ENCODE assay signal across 18 cellular contexts in the genomic region with DNA sequence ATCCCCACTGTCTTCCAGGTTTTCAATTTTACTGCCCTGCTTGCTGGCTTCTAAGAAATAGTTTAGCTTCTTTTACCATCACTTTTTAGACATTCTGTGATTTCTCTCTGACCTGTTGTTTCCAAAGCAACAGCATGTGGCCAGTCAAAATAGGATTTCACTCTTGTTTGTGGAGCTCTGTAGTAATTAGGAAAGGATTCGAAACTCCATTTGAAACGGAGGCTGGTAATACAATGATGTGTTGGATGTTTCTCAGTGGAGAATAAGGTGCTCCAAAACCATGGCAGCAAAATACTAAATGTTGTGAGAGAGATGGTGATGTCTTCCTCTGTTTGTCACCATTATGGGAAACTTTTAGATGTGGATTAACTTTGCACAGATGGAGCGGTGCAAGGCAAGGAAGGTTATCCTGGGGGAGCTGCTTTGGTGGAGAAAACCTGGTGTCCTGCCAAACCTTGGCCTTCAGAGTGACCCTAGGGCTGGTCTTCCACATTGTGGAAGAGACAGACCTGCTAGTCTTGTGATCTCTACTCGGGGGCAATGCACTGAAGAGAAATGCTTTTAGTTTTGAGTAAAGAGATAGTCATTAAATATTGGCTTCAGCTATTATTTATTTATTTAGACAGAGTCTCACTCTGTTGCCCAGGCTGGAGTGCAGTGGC.
"Had no signal": no experiment of that assay in that cellular context is flagged by ENCODE, and none has a peak within 500 bp of the region (broad histone marks: within the 10 kb centered on the region; RNA-seq: fewer than 3 reads in every experiment).

No MANE protein-coding gene starts in this region.

- ATAC-seq: left lobe of liver; mucosa of descending colon; naive thymus-derived CD8-positive, alpha-beta T cell; right cardiac atrium had no signal

- H3K4me3 ChIP-seq: ascending aorta, dorsolateral prefrontal cortex, mucosa of descending colon, stomach, thoracic aorta had no signal

- DNase-seq: activated CD4-positive, alpha-beta T cell treated with anti-CD3 and anti-CD28 coated beads for 1 hour; activated gamma-delta T cell treated with Interleukin-2 at 50 U/mL for 16 hours; activated T-cell treated with anti-CD3 and anti-CD28 coated beads for 4 hours; dorsolateral prefrontal cortex; endodermal cell; hippocampal formation; mucosa of descending colon; naive thymus-derived CD8-positive, alpha-beta T cell; right cardiac atrium; SIG-M5; small intestine; stimulated activated CD4-positive, alpha-beta T cell treated with anti-CD3 and anti-CD28 coated beads, Interleukin-4, amount 100 ng/mL, for 4 hours; stimulated activated CD8-positive, alpha-beta memory T cell treated with anti-CD3 and anti-CD28 coated beads, Interleukin-4, amount 100 ng/mL, for 48 hours; stomach had no signal

- H3K4me3 Mint-ChIP-seq: endodermal cell; naive thymus-derived CD8-positive, alpha-beta T cell had no signal

- H3K27ac ChIP-seq: ascending aorta, stomach, thoracic aorta had no signal

- H3K9me3 ChIP-seq: ascending aorta, mucosa of descending colon, stomach, thoracic aorta had no signal

- H3K4me1 ChIP-seq: ascending aorta had no signal

- H3K27me3 ChIP-seq: ascending aorta, dorsolateral prefrontal cortex, stomach had no signal

- H3K36me3 ChIP-seq: ascending aorta, stomach, thoracic aorta had no signal

- H3K27ac Mint-ChIP-seq: endodermal cell, progenitor cell of endocrine pancreas had no signal

- H3K9me3 Mint-ChIP-seq: endodermal cell had no signal

- H3K27me3 Mint-ChIP-seq: naive thymus-derived CD8-positive, alpha-beta T cell; progenitor cell of endocrine pancreas had no signal
